ENCODE assay signal across 1 cellular context in the genomic region with DNA sequence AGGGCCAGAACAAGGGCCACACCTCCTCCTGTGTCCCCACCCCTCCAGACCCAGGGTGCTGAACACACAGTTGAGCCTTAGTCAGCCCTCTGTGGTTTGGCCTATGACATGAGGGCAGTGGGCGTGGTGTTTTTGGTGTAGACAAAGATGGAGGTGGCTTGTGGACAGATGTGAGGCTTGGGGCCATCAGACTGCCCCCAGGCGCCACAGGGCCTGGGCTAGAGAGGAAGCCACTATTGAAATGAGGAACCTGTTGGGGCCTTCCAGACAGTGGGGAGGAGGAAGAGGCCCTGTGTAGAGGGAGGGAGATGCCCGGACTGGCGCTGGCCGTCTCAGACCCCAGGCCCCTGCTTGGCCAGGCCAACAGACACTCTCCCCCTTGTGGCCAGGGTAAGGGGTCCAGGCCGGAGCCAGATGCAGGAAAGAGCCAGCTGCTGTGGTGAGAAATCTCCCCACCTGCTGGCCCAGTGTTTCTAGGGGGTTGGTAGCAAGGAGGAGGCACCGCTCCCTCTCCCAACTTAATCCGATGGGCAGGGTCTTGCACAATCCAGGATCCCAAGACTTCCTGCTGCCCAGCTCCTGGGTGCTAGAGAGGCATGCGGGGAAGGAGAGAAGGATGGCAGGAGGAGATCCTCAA.
TF ChIP-seq lines count a peak whose summit lies in the region.

No MANE protein-coding gene starts in this region.

TF ChIP-seq in GM12878, 131 proteins besides CTCF, POLR2A, EP300 and RAD21 (continued from another document and continues in another):
- no peak for TF ChIP-seq CUX1 (IDR thresholded peaks at IDR 0.05; ENCODE audit: insufficient replicate concordance, low read depth, low read length)
- no peak for TF ChIP-seq CREM (IDR thresholded peaks at IDR 0.05; ENCODE audit: low read depth)
- no peak for TF ChIP-seq ZNF384 (IDR thresholded peaks at IDR 0.05; ENCODE audit: borderline replicate concordance, low read depth, low read length)
- peak; percentile 20; the same call in 1 of the 2 replicates for TF ChIP-seq NBN (IDR thresholded peaks at IDR 0.05)
- no peak for TF ChIP-seq BHLHE40 (IDR thresholded peaks at IDR 0.05; ENCODE audit: borderline replicate concordance in 1 of 2, low read depth in 2 of 2, low read length in 1 of 2)
- TF ChIP-seq PAX5 (IDR thresholded peaks at IDR 0.05; ENCODE audit: borderline replicate concordance, low read depth, low read length): no peak
- TF ChIP-seq JUNB (IDR thresholded peaks at IDR 0.05): no peak
- no peak for TF ChIP-seq MEF2B (IDR thresholded peaks at IDR 0.05; ENCODE audit: partially characterized antibody, poor library complexity, severe bottlenecking)
- no peak for TF ChIP-seq LARP7 (IDR thresholded peaks at IDR 0.05)
- no peak for TF ChIP-seq STAT1 (conservative IDR thresholded peaks at IDR 0.05)
- TF ChIP-seq MYC (IDR thresholded peaks at IDR 0.05; ENCODE audit: insufficient read depth, insufficient read length, insufficient replicate concordance, low read length, severe bottlenecking): no peak
- TF ChIP-seq, protein P1, sequence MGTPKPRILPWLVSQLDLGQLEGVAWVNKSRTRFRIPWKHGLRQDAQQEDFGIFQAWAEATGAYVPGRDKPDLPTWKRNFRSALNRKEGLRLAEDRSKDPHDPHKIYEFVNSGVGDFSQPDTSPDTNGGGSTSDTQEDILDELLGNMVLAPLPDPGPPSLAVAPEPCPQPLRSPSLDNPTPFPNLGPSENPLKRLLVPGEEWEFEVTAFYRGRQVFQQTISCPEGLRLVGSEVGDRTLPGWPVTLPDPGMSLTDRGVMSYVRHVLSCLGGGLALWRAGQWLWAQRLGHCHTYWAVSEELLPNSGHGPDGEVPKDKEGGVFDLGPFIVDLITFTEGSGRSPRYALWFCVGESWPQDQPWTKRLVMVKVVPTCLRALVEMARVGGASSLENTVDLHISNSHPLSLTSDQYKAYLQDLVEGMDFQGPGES (IDR thresholded peaks at IDR 0.05): no peak
- no peak for TF ChIP-seq PAX8 (IDR thresholded peaks at IDR 0.05)
- TF ChIP-seq ZNF274 (IDR thresholded peaks at IDR 0.05; ENCODE audit: insufficient read depth, insufficient read length): no peak
- no peak for TF ChIP-seq NFXL1 (IDR thresholded peaks at IDR 0.05; ENCODE audit: borderline replicate concordance)
- TF ChIP-seq TARDBP (IDR thresholded peaks at IDR 0.05; ENCODE audit: borderline replicate concordance): no peak
- TF ChIP-seq, protein P2, sequence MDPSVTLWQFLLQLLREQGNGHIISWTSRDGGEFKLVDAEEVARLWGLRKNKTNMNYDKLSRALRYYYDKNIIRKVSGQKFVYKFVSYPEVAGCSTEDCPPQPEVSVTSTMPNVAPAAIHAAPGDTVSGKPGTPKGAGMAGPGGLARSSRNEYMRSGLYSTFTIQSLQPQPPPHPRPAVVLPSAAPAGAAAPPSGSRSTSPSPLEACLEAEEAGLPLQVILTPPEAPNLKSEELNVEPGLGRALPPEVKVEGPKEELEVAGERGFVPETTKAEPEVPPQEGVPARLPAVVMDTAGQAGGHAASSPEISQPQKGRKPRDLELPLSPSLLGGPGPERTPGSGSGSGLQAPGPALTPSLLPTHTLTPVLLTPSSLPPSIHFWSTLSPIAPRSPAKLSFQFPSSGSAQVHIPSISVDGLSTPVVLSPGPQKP (IDR thresholded peaks at IDR 0.05; ENCODE audit: low read depth, low read length): no peak
- TF ChIP-seq SIX5 (IDR thresholded peaks at IDR 0.05; ENCODE audit: low read depth, low read length, severe bottlenecking): no peak
- TF ChIP-seq SRF (IDR thresholded peaks at IDR 0.05; ENCODE audit: low read depth in 2 of 2, low read length in 2 of 2): no peak
- TF ChIP-seq BRCA1 (IDR thresholded peaks at IDR 0.05; ENCODE audit: low read depth, low read length): no peak
- TF ChIP-seq ZNF24 (IDR thresholded peaks at IDR 0.05): no peak
- no peak for TF ChIP-seq CEBPB (IDR thresholded peaks at IDR 0.05; ENCODE audit: borderline replicate concordance in 1 of 2, low read depth in 2 of 2, low read length in 2 of 2)
- no peak for TF ChIP-seq GATAD2B (conservative IDR thresholded peaks at IDR 0.05; ENCODE audit: low read depth)
- TF ChIP-seq BCL3 (IDR thresholded peaks at IDR 0.05; ENCODE audit: borderline replicate concordance, insufficient read depth, low read depth, low read length, poor library complexity, severe bottlenecking): no peak
- no peak for TF ChIP-seq POLR2AphosphoS2 (IDR thresholded peaks at IDR 0.05; ENCODE audit: low read depth, low read length)
- TF ChIP-seq NFIC (IDR thresholded peaks at IDR 0.05; ENCODE audit: low read depth, low read length): no peak
- TF ChIP-seq IRF5 (IDR thresholded peaks at IDR 0.05; ENCODE audit: borderline replicate concordance): no peak
- TF ChIP-seq KDM1A (IDR thresholded peaks at IDR 0.05; ENCODE audit: borderline replicate concordance): no peak
- TF ChIP-seq, protein P3, sequence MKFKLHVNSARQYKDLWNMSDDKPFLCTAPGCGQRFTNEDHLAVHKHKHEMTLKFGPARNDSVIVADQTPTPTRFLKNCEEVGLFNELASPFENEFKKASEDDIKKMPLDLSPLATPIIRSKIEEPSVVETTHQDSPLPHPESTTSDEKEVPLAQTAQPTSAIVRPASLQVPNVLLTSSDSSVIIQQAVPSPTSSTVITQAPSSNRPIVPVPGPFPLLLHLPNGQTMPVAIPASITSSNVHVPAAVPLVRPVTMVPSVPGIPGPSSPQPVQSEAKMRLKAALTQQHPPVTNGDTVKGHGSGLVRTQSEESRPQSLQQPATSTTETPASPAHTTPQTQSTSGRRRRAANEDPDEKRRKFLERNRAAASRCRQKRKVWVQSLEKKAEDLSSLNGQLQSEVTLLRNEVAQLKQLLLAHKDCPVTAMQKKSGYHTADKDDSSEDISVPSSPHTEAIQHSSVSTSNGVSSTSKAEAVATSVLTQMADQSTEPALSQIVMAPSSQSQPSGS (IDR thresholded peaks at IDR 0.05; ENCODE audit: low read length): no peak
- TF ChIP-seq ETV6 (conservative IDR thresholded peaks at IDR 0.05 in 1 of 2, IDR thresholded peaks at IDR 0.05 in 1 of 2; ENCODE audit: borderline replicate concordance in 1 of 2, low read depth in 1 of 2): no peak
- no peak for TF ChIP-seq EED (IDR thresholded peaks at IDR 0.05; ENCODE audit: low read depth)
- no peak for TF ChIP-seq MYB (IDR thresholded peaks at IDR 0.05; ENCODE audit: borderline replicate concordance, low read depth, low read length)
- no peak; the same call in 1 of the 2 replicates for TF ChIP-seq RUNX3 (IDR thresholded peaks at IDR 0.05; ENCODE audit: low read length)
- TF ChIP-seq, protein P4, sequence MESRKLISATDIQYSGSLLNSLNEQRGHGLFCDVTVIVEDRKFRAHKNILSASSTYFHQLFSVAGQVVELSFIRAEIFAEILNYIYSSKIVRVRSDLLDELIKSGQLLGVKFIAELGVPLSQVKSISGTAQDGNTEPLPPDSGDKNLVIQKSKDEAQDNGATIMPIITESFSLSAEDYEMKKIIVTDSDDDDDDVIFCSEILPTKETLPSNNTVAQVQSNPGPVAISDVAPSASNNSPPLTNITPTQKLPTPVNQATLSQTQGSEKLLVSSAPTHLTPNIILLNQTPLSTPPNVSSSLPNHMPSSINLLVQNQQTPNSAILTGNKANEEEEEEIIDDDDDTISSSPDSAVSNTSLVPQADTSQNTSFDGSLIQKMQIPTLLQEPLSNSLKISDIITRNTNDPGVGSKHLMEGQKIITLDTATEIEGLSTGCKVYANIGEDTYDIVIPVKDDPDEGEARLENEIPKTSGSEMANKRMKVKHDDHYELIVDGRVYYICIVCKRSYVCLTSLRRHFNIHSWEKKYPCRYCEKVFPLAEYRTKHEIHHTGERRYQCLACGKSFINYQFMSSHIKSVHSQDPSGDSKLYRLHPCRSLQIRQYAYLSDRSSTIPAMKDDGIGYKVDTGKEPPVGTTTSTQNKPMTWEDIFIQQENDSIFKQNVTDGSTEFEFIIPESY (IDR thresholded peaks at IDR 0.05): no peak
- no peak for TF ChIP-seq POLR2AphosphoS5 (IDR thresholded peaks at IDR 0.05; ENCODE audit: low read length)
- TF ChIP-seq, protein P5, sequence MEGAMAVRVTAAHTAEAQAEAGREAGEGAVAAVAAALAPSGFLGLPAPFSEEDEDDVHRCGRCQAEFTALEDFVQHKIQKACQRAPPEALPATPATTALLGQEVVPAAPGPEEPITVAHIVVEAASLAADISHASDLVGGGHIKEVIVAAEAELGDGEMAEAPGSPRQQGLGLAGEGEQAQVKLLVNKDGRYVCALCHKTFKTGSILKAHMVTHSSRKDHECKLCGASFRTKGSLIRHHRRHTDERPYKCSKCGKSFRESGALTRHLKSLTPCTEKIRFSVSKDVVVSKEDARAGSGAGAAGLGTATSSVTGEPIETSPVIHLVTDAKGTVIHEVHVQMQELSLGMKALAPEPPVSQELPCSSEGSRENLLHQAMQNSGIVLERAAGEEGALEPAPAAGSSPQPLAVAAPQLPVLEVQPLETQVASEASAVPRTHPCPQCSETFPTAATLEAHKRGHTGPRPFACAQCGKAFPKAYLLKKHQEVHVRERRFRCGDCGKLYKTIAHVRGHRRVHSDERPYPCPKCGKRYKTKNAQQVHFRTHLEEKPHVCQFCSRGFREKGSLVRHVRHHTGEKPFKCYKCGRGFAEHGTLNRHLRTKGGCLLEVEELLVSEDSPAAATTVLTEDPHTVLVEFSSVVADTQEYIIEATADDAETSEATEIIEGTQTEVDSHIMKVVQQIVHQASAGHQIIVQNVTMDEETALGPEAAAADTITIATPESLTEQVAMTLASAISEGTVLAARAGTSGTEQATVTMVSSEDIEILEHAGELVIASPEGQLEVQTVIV (IDR thresholded peaks at IDR 0.05; ENCODE audit: borderline replicate concordance, partially characterized antibody): no peak
- no peak for TF ChIP-seq IKZF2 (IDR thresholded peaks at IDR 0.05)
- TF ChIP-seq, protein P6, sequence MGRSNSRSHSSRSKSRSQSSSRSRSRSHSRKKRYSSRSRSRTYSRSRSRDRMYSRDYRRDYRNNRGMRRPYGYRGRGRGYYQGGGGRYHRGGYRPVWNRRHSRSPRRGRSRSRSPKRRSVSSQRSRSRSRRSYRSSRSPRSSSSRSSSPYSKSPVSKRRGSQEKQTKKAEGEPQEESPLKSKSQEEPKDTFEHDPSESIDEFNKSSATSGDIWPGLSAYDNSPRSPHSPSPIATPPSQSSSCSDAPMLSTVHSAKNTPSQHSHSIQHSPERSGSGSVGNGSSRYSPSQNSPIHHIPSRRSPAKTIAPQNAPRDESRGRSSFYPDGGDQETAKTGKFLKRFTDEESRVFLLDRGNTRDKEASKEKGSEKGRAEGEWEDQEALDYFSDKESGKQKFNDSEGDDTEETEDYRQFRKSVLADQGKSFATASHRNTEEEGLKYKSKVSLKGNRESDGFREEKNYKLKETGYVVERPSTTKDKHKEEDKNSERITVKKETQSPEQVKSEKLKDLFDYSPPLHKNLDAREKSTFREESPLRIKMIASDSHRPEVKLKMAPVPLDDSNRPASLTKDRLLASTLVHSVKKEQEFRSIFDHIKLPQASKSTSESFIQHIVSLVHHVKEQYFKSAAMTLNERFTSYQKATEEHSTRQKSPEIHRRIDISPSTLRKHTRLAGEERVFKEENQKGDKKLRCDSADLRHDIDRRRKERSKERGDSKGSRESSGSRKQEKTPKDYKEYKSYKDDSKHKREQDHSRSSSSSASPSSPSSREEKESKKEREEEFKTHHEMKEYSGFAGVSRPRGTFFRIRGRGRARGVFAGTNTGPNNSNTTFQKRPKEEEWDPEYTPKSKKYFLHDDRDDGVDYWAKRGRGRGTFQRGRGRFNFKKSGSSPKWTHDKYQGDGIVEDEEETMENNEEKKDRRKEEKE (IDR thresholded peaks at IDR 0.05): no peak
- TF ChIP-seq YY1 (IDR thresholded peaks at IDR 0.05; ENCODE audit: low read depth, low read length): peak; percentile 55
- TF ChIP-seq ZSCAN29 (IDR thresholded peaks at IDR 0.05): no peak
- TF ChIP-seq PML (IDR thresholded peaks at IDR 0.05; ENCODE audit: low read length): no peak
